In the genomic region with DNA sequence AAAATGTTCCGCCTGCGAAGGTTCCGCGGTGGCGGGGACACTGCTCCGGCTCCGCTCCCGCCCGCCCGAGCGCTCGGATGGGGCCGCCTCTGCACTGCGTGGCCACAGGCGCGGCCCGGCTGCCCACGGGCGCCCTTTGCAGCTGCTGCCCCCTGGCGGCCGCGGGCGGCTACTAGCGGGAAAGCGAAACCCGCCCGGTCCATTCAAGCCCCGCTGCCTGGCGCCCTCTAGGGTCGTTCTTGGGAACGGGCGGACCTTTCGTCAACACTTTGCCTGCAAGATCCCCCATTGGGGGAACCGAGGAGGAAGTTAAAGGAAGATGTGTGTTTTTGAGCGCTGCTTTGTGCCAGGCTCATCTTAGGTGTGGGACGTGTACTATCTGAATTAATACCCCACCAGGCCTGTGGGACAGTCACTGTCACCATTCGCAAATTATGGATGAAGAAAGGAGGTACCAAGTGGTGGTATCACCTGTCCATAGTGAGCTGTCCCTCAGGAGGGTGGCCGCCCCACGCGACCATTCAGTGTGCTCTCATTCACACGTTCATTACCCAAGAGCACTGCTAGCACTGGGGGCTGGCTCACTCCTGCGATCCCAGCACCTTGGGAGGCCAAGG, we compare ENCODE assay signal across 9 cellular contexts.
DNase-seq lines count a peak whose midpoint lies in the region; ATAC-seq and TF ChIP-seq lines count a peak whose summit lies in the region.
"Had no signal": no experiment of that assay in that cellular context is flagged by ENCODE, and none has a peak within 500 bp of the region (broad histone marks: within the 10 kb centered on the region; RNA-seq: fewer than 3 reads in every experiment).

No MANE protein-coding gene starts in this region.

- in situ Hi-C loops in brain microvascular endothelial cell (cut with HindIII; ENCODE audit: low pct_ligation_motif_present, low sequenced_read_pairs) = no loop called here

- DNase-seq in NCI-H2227 treated with DMSO at 0.1 percent for 48 hours (lab: John Stamatoyannopoulos, UW) = peak; percentile 74
- DNase-seq in brain microvascular endothelial cell = peak; percentile 64
- DNase-seq in inferior parietal cortex (ENCODE audit: extremely low spot score) = peak; percentile 71
- peak; percentile 87 to 91 for DNase-seq in stimulated activated CD4-positive, alpha-beta T cell treated with anti-CD3 and anti-CD28 coated beads, Interleukin-1b, Interleukin-23, amount 100 ng/mL, for 1 hour (ENCODE audit: low read depth in 2 of 2)
- DNase-seq in DMS79 treated with DMSO at 0.1 percent for 48 hours (lab: John Stamatoyannopoulos, UW) = no peak

- no peak overlapping the region for H3K4me3 ChIP-seq in WI38 (ENCODE audit: low read depth, low read length)
- peak overlapping the region; percentile 29 for H3K4me3 ChIP-seq in brain microvascular endothelial cell (ENCODE audit: low read depth, low read length)
- H3K4me3 ChIP-seq: skin epidermis had no signal

- H3K36me3 ChIP-seq in brain microvascular endothelial cell (replicated peaks) = no peaks in the 10 kb centered on the region

- ATAC-seq in GM18502 (IDR thresholded peaks at IDR 0.05; ENCODE audit: poor library complexity, unreplicated experiment) (peak; percentile 74), HG03108 (IDR thresholded peaks at IDR 0.05; ENCODE audit: unreplicated experiment) (peak; percentile 69)

- H3K27me3 ChIP-seq in brain microvascular endothelial cell (replicated peaks) = no peaks in the 10 kb centered on the region

- H3K27ac ChIP-seq in brain microvascular endothelial cell = no peak overlapping the region
- H3K27ac ChIP-seq: skin epidermis had no signal

- TF ChIP-seq CTCF in WI38 (IDR thresholded peaks at IDR 0.05; ENCODE audit: low read depth, low read length) = peak; percentile 97
- TF ChIP-seq CTCF in brain microvascular endothelial cell (IDR thresholded peaks at IDR 0.05; ENCODE audit: low read depth, low read length, missing control alignments) = peak; percentile 94
